Comparison of ENCODE assay signal across 7 cellular contexts in the genomic region with DNA sequence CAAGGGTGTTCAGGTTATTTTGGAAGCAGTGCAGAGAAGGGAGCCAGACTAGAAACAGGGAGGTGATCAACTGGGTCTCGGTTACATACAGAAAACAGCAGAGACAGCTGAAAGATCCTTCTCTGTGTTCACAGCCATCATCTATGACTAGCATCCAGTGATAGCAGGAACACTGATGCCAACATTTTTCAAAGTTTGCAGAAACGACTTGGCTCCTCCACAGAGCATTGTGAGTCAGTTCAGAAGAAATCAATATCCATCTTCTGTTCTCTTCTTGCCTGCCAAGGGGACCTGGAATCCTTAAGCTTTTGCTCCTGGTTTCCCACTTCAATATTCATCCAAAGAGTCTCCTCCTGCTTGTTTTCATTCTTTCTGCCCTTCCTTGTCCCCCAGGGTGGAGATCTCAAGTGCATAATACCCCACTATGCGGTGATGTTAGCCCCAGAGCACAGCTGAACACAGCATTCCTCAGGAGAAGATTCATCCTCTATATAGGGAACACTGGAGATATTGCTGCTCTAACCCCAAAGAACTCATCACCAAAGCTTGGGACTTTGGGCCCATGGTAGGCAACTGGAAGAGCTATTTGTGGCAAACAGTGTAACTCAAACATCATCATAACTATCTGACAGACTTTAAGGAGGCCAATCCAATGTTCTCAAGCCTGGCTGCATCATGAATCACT.
A peak's percentile ranks its signal among the peaks of the same experiment; 100 is the strongest.
DNase-seq lines count a peak whose midpoint lies in the region; ATAC-seq and TF ChIP-seq lines count a peak whose summit lies in the region.
"Not testable (repeated sequence)": the region's sequence is repeated elsewhere in the genome, so short reads cannot be mapped to it uniquely, and the experiment has no call there.

No MANE protein-coding gene starts in this region.

- not testable (repeated sequence) for H3K36me3 Mint-ChIP-seq in HFFc6 (ENCODE audit: low read depth)

- not testable (repeated sequence) for H3K4me1 ChIP-seq in PC-3 (ENCODE audit: insufficient read depth, low read length); adipocyte (ENCODE audit: control insufficient read depth, insufficient read depth, low read length)

- CTCF ChIA-PET in PC-3 (lab: Charles Lee), result not testable (repeated sequence)

- BruUV-seq in PC-3 (replicated peaks; lab: Mats Ljungman, UMichigan), result not testable (repeated sequence)

- H3K27ac ChIP-seq in PC-3 (ENCODE audit: low read length), result not testable (repeated sequence)

- peak; percentile 50 for ATAC-seq in PC-3

- not testable (repeated sequence) for H4K20me1 ChIP-seq in PC-3 (ENCODE audit: low read length)

- peak; percentile 50 for DNase-seq in EH (ENCODE audit: low read depth)
- peak; percentile 47 for DNase-seq in HFFc6
- not testable (repeated sequence) for DNase-seq in PC-3
- DNase-seq in adipocyte (ENCODE audit: low read depth), result peak; percentile 10
- peak; percentile 43 for DNase-seq in fibroblast of mammary gland (ENCODE audit: low read depth)
- DNase-seq in myocyte (ENCODE audit: low read depth), result peak; percentile 92
- DNase-seq in stromal cell of bone marrow (ENCODE audit: low read depth), result peak; percentile 53

- H3K4me3 ChIP-seq in PC-3 (ENCODE audit: low read length); adipocyte (ENCODE audit: low read length); fibroblast of mammary gland (ENCODE audit: control insufficient read depth, low read depth, low read length): not testable (repeated sequence)

- H3K27ac Mint-ChIP-seq in HFFc6, result peak overlapping the region; percentile 53

- H3K27me3 Mint-ChIP-seq in HFFc6 (ENCODE audit: insufficient read depth), result not testable (repeated sequence)

- intact Hi-C loops in PC-3 (cut with micrococcal nuclease), result not testable (repeated sequence)

- not testable (repeated sequence) for H3K36me3 ChIP-seq in PC-3 (ENCODE audit: low read depth, low read length); adipocyte (ENCODE audit: control insufficient read depth, insufficient read depth, low read length, severe bottlenecking)

- not testable (repeated sequence) for H3K9ac ChIP-seq in PC-3 (ENCODE audit: low read length); adipocyte (ENCODE audit: low read length)

- H3K9me2 ChIP-seq in PC-3 (replicated peaks; ENCODE audit: low read length), result not testable (repeated sequence)

- not testable (repeated sequence) for H3F3A ChIP-seq in PC-3 (ENCODE audit: low read length, unreplicated experiment)

- H3K9me3 ChIP-seq in PC-3 (ENCODE audit: low read length); adipocyte (ENCODE audit: control insufficient read depth, low read length): not testable (repeated sequence)

- POLR2A ChIA-PET in PC-3 (lab: Charles Lee; ENCODE audit: unreplicated experiment), result not testable (repeated sequence)

- not testable (repeated sequence) for H2AFZ ChIP-seq in PC-3 (ENCODE audit: low read length)

- H3K79me2 ChIP-seq in PC-3 (ENCODE audit: low read length), result not testable (repeated sequence)

- H3K27me3 ChIP-seq in PC-3 (ENCODE audit: low read length); adipocyte (replicated peaks; ENCODE audit: control insufficient read depth, insufficient read depth, low read length): not testable (repeated sequence)

- not testable (repeated sequence) for H3K9me3 Mint-ChIP-seq in HFFc6

- TF ChIP-seq CTCF in HFFc6 (IDR thresholded peaks at IDR 0.05); PC-3 (conservative IDR thresholded peaks at IDR 0.05; ENCODE audit: low read depth, low read length); fibroblast of mammary gland (conservative IDR thresholded peaks at IDR 0.05; ENCODE audit: control insufficient read depth, insufficient read depth, low read depth, low read length): not testable (repeated sequence)

- H3K4me1 Mint-ChIP-seq in HFFc6 (ENCODE audit: low read depth), result peaks cover 24% of the 10 kb centered on the region

- peak overlapping the region; percentile 7; the same call in 1 of the 2 replicates for H3K4me3 Mint-ChIP-seq in HFFc6

- H3K4me2 ChIP-seq in PC-3 (ENCODE audit: low read length), result not testable (repeated sequence)
